In genomic region chr10:33330543-33331019, GRCh38 we compare ENCODE assay signal across 8 cellular contexts. TPM values are rescaled to one million over a fixed set of nuclear protein-coding genes. Genes with fewer than 3 reads are reported as not detected.
DNase-seq lines count a peak whose midpoint lies in the region; ATAC-seq and TF ChIP-seq lines count a peak whose summit lies in the region.

No MANE protein-coding gene starts in this region.

- no peaks in the 10 kb centered on the region for H3K9me3 Mint-ChIP-seq in HFFc6

- peak overlapping the region; percentile 63; the same call in 1 of the 2 replicates for H3K27ac Mint-ChIP-seq in HFFc6

- peak; percentile 97 for TF ChIP-seq CTCF in HFFc6 (IDR thresholded peaks at IDR 0.05)

- H3K4me3 Mint-ChIP-seq in HFFc6, result peak overlapping the region; percentile 94

- peaks cover 69% of the 10 kb centered on the region for H3K4me1 Mint-ChIP-seq in HFFc6 (ENCODE audit: low read depth)

- peaks cover 70% of the 10 kb centered on the region for H3K36me3 Mint-ChIP-seq in HFFc6 (ENCODE audit: low read depth)

- no peaks in the 10 kb centered on the region for H3K27me3 Mint-ChIP-seq in HFFc6 (ENCODE audit: insufficient read depth)

- DNase-seq in DMS53 treated with DMSO at 0.1 percent for 48 hours (lab: John Stamatoyannopoulos, UW; ENCODE audit: unreplicated experiment), result peak; percentile 57
- DNase-seq in HFFc6, result peak; percentile 76
- peak; percentile 74 for DNase-seq in NCI-H2227 treated with DMSO at 0.1 percent for 48 hours (lab: John Stamatoyannopoulos, UW)
- DNase-seq in activated CD4-positive, CD25-positive, alpha-beta regulatory T cell treated with anti-CD3 and anti-CD28 coated beads, Interleukin-2, amount 50 U/mL, for 16 hours (ENCODE audit: low read depth, low spot score), result peak; percentile 46
- peak; percentile 67 for DNase-seq in cerebellar cortex (ENCODE audit: low spot score)
- DNase-seq in kidney glomerular epithelial cell (lab: John Stamatoyannopoulos, UW), result peak; percentile 82
- DNase-seq in stimulated activated CD4-positive, alpha-beta T cell treated with anti-CD3 and anti-CD28 coated beads, Interleukin-1b, Interleukin-23, amount 100 ng/mL, for 1 hour (ENCODE audit: low read depth in 2 of 2), result peak; percentile 50 to 75

- no peak for ATAC-seq in HG03442 (IDR thresholded peaks at IDR 0.05; ENCODE audit: unreplicated experiment)

RNA-seq across cellular contexts. Expression of gene NRP1, which starts 3.9 kb away (rescaled TPM):
- 100 to 1,000 TPM; 136 to 164 (median 147) TPM for total RNA-seq in HFFc6 (2021; fragmentation: NEBNext Ultra II Directional; extraction: Animal tissue kit (Norgen Biotek cat#: 25700))
